Comparison of ENCODE assay signal across 13 cellular contexts in the genomic region with DNA sequence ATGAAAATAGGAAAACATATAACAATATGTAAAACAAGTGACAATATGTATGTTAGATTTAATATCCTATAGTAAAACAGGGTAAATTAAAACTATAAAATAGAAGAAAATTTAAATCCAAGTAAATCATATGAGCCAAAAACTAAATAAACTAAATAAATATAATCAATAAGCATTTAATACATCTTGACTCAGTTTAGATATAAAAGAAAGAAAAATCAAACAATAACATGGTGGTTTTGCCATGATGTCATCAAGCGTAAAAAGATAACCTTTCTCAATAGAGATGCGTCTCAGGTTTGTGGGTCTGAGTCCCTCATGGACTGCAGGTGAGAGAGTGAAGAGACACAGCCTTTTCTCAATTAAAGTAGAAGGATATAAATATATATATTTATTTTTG. TPM values are rescaled to one million over a fixed set of nuclear protein-coding genes. Genes with fewer than 3 reads are reported as not detected.
"Had no signal": no experiment of that assay in that cellular context is flagged by ENCODE, and none has a peak within 500 bp of the region (broad histone marks: within the 10 kb centered on the region; RNA-seq: fewer than 3 reads in every experiment).

No MANE protein-coding gene starts in this region.

- H3K27me3 ChIP-seq: MG63 had no signal

- FAIRE-seq: RCC 7860 had no signal

- H3K9me3 ChIP-seq: SK-N-SH had no signal

- H3K4me2 ChIP-seq: SK-N-SH had no signal

- H3K4me3 ChIP-seq: MG63 had no signal

- H3K9ac ChIP-seq: SK-N-SH had no signal

- H3K36me3 ChIP-seq: MG63 had no signal

- DNase-seq: NCI-H1092, NCI-H1417 treated with DMSO at 0.1 percent for 48 hours, NCI-H1694 treated with DMSO at 0.1 percent for 48 hours, NCI-H2081, NCI-H2107, NCI-H524 treated with DMSO at 0.1 percent for 48 hours, NCI-H774, SIG-M5 had no signal

RNA-seq across cellular contexts. Expression of a gene that starts 43.8 kb away (rescaled TPM):
- total RNA-seq: HT-29, NCI-H460 had no signal
